ENCODE assay signal across 10 cellular contexts in genomic region chr9:136107155-136107952, GRCh38. TPM values are rescaled to one million over a fixed set of nuclear protein-coding genes. Genes with fewer than 3 reads are reported as not detected.
DNase-seq lines count a peak whose midpoint lies in the region; ATAC-seq and TF ChIP-seq lines count a peak whose summit lies in the region.
"Had no signal": no experiment of that assay in that cellular context is flagged by ENCODE, and none has a peak within 500 bp of the region (broad histone marks: within the 10 kb centered on the region; RNA-seq: fewer than 3 reads in every experiment).

No MANE protein-coding gene starts in this region.

- peak; percentile 68 for DNase-seq in GDM1 (lab: John Stamatoyannopoulos, UW)
- peak; percentile 68 for DNase-seq in Jurkat, Clone E6-1 (ENCODE audit: low read depth, low spot score)
- peak; percentile 71 for DNase-seq in activated CD8-positive, alpha-beta memory T cell treated with anti-CD3 and anti-CD28 coated beads, Interleukin-2, amount 50 U/mL, for 48 hours
- peak; percentile 64 for DNase-seq in natural killer cell
- no peak for DNase-seq in foreskin fibroblast
- DNase-seq in NCI-H1930 (lab: John Stamatoyannopoulos, UW) = no peak
- no peak for DNase-seq in NCI-H146 treated with DMSO at 0.1 percent for 48 hours (lab: John Stamatoyannopoulos, UW; ENCODE audit: unreplicated experiment)
- DNase-seq in HK-2 (ENCODE audit: unreplicated experiment) = no peak
- DNase-seq: nucleus accumbens had no signal

- no peaks in the 10 kb centered on the region for H3K27me3 Mint-ChIP-seq in natural killer cell (ENCODE audit: low read depth in 2 of 2)

- H3K4me1 Mint-ChIP-seq in natural killer cell = peaks cover 19 to 64% of the 10 kb centered on the region in 2 donors

- H3K4me3 ChIP-seq in Jurkat, Clone E6-1 (ENCODE audit: low read length) = peak overlapping the region; percentile 40
- H3K4me3 ChIP-seq in foreskin fibroblast (ENCODE audit: low read depth in 1 of 2, low read length in 2 of 2) = no peak overlapping the region

- ATAC-seq in natural killer cell = peak; percentile 54 to 76 (median 56)
- ATAC-seq: Panc1 had no signal

- peak overlapping the region; percentile 88 for H3K4me3 Mint-ChIP-seq in natural killer cell

- H3K9me3 Mint-ChIP-seq in natural killer cell = no peaks in the 10 kb centered on the region

- intact Hi-C loops in natural killer cell (cut with micrococcal nuclease) = loop anchor here (2.0 kb wide), 1 partner anchor 15 kb away; no protein-coding TSS in a partner anchor

- no peaks in the 10 kb centered on the region for H3K36me3 Mint-ChIP-seq in natural killer cell

- TF ChIP-seq CTCF in natural killer cell (IDR thresholded peaks at IDR 0.05) (no peak), foreskin fibroblast (IDR thresholded peaks at IDR 0.05; ENCODE audit: low read depth, low read length) (no peak)

- peak overlapping the region; percentile 97 for H3K27ac Mint-ChIP-seq in natural killer cell

RNA-seq across cellular contexts. Expression of gene TMEM250, which starts 11.3 kb away (rescaled TPM):
- 20.9 TPM for polyA plus RNA-seq in Jurkat, Clone E6-1 (2012; ENCODE audit: insufficient read depth, insufficient read length)
- 10 to 100 TPM; 19.5 to 34.3 (median 33.6) TPM for total RNA-seq in natural killer cell

RNA-seq across cellular contexts. Expression of gene NACC2, which starts 12.3 kb away (rescaled TPM):
- polyA plus RNA-seq in Jurkat, Clone E6-1 (2012; ENCODE audit: insufficient read depth, insufficient read length) = not detected
- total RNA-seq in natural killer cell = 10 to 100 TPM; 14.5 to 21.6 (median 21.2) TPM

Comparison
In these comparisons a context has a peak if more than half of its experiments do, and no peak if none do; other contexts are left out.
1. DNase-seq: peak in GDM1 (single experiment), Jurkat, Clone E6-1 (single experiment), activated CD8-positive, alpha-beta memory T cell treated with anti-CD3 and anti-CD28 coated beads, Interleukin-2, amount 50 U/mL, for 48 hours (single experiment) and natural killer cell (single experiment); none in foreskin fibroblast (0 of 2), NCI-H1930 (0 of 2), NCI-H146 treated with DMSO at 0.1 percent for 48 hours (single experiment) and HK-2 (single experiment).